In the genomic region with DNA sequence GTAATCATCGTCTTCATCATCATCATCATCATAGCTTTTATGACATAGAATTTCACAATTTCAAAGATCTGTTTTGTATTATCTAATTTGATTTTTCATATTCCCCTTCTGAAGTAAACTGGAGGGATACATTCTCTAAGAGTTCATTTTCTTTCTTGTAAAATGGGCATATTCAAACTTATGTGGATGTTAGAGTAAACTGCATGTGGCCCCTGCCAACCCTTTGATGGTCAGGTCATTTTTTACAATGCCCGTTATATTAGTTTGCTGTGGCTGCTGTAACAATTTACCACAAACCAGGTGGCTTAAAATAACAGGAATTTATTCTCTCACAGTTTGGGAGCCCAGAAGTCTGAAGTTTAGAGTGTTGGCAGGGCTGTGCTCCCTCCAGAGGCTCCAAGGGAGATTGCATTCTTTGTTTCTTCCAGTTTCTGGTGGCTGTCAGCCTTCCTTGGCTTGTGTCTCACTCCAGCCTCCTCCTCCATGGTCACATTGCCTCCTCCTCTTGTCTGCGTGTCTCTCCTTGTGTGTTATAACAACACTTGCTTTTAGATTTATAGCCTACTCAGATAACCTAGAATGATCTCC, we compare ENCODE assay signal across 8 cellular contexts.
DNase-seq lines count a peak whose midpoint lies in the region; ATAC-seq and TF ChIP-seq lines count a peak whose summit lies in the region.

No MANE protein-coding gene starts in this region.

- H3K36me3 Mint-ChIP-seq in WTC11: no peaks in the 10 kb centered on the region

- H3K4me3 ChIP-seq in left ventricle myocardium inferior (no peak overlapping the region), right atrium auricular region (no peak overlapping the region), right lobe of liver (no peak overlapping the region)

- H3K9me3 Mint-ChIP-seq in WTC11: peaks cover 12% of the 10 kb centered on the region

- peaks cover 14% of the 10 kb centered on the region for H3K4me1 Mint-ChIP-seq in WTC11

- H3K27me3 ChIP-seq in left ventricle myocardium inferior (ENCODE audit: low read depth) (no peaks in the 10 kb centered on the region), right atrium auricular region (no peaks in the 10 kb centered on the region), right lobe of liver (no peaks in the 10 kb centered on the region)

- H3K9me3 ChIP-seq in left ventricle myocardium inferior (replicated peaks) (peaks cover 5% of the 10 kb centered on the region), right atrium auricular region (no peaks in the 10 kb centered on the region), right lobe of liver (no peaks in the 10 kb centered on the region)

- H3K4me3 Mint-ChIP-seq in WTC11: no peak overlapping the region

- intact Hi-C loops in left ventricle myocardium inferior (cut with micrococcal nuclease) (no loop called here), right lobe of liver (cut with DNase I) (no loop called here)

- ATAC-seq in WTC11 (peak; percentile 92), right lobe of liver (peak; percentile 82 to 90 (median 86)), HG03354 (IDR thresholded peaks at IDR 0.05; ENCODE audit: poor library complexity, severe bottlenecking, unreplicated experiment) (no peak), HG02588 (IDR thresholded peaks at IDR 0.05; ENCODE audit: unreplicated experiment) (no peak)

- H3K4me1 ChIP-seq in left ventricle myocardium inferior: no peaks in the 10 kb centered on the region
- no peaks in the 10 kb centered on the region for H3K4me1 ChIP-seq in right atrium auricular region
- no peaks in the 10 kb centered on the region for H3K4me1 ChIP-seq in right lobe of liver

- TF ChIP-seq CTCF in left ventricle myocardium inferior (IDR thresholded peaks at IDR 0.05; ENCODE audit: borderline replicate concordance) (peak; percentile 36), right atrium auricular region (IDR thresholded peaks at IDR 0.05) (peak in 1 of 2 donors; percentile 53), WTC11 (IDR thresholded peaks at IDR 0.05) (peak; percentile 37), right lobe of liver (IDR thresholded peaks at IDR 0.05) (peak; percentile 46 to 53 (median 52))

- CTCF ChIA-PET in WTC11 (lab: Charles Lee): no interaction called here

- H3K36me3 ChIP-seq in left ventricle myocardium inferior (no peaks in the 10 kb centered on the region), right atrium auricular region (no peaks in the 10 kb centered on the region), right lobe of liver (no peaks in the 10 kb centered on the region)

- no peak for DNase-seq in left ventricle myocardium inferior
- DNase-seq in right atrium auricular region (ENCODE audit: low spot score): no peak
- DNase-seq in HPDE6-E6E7 (ENCODE audit: extremely low spot score): peak; percentile 17
- DNase-seq in WTC11 (ENCODE audit: low spot score): peak; percentile 29
- no peak for DNase-seq in right lobe of liver
- DNase-seq in NCI-H510A (lab: John Stamatoyannopoulos, UW): no peak

- H3K27me3 Mint-ChIP-seq in WTC11 (ENCODE audit: low read depth): no peaks in the 10 kb centered on the region

- TF ChIP-seq POLR2A in right lobe of liver (IDR thresholded peaks at IDR 0.05): no peak

- no peak overlapping the region for H3K27ac Mint-ChIP-seq in WTC11

- no peak overlapping the region for H3K27ac ChIP-seq in left ventricle myocardium inferior (replicated peaks)
- no peak overlapping the region for H3K27ac ChIP-seq in right atrium auricular region
- H3K27ac ChIP-seq in right lobe of liver: no peak overlapping the region

- 62% methylated on average over 3 of the region's 3 CpGs for WGBS in right lobe of liver (ENCODE audit: insufficient coverage, low coverage, low lambda C conversion rate, missing lambda C conversion rate)

- POLR2A ChIA-PET in WTC11 (lab: Charles Lee): no interaction called here

TF ChIP-seq in WTC11, 78 proteins besides CTCF, POLR2A, EP300 and RAD21 (continues in another document):
- TF ChIP-seq, protein P1, sequence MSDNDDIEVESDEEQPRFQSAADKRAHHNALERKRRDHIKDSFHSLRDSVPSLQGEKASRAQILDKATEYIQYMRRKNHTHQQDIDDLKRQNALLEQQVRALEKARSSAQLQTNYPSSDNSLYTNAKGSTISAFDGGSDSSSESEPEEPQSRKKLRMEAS (CRISPR knock-in tag; IDR thresholded peaks at IDR 0.05): no peak
- TF ChIP-seq TEAD1 (CRISPR knock-in tag; IDR thresholded peaks at IDR 0.05) (no peak), RELA (CRISPR knock-in tag; IDR thresholded peaks at IDR 0.05; ENCODE audit: borderline replicate concordance) (no peak), NR3C1 (CRISPR knock-in tag; conservative IDR thresholded peaks at IDR 0.05; ENCODE audit: low read depth) (no peak), JUN (CRISPR knock-in tag; IDR thresholded peaks at IDR 0.05) (no peak)
- TF ChIP-seq, protein P2, sequence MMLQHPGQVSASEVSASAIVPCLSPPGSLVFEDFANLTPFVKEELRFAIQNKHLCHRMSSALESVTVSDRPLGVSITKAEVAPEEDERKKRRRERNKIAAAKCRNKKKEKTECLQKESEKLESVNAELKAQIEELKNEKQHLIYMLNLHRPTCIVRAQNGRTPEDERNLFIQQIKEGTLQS (CRISPR knock-in tag; conservative IDR thresholded peaks at IDR 0.05): no peak
- TF ChIP-seq, protein P3, sequence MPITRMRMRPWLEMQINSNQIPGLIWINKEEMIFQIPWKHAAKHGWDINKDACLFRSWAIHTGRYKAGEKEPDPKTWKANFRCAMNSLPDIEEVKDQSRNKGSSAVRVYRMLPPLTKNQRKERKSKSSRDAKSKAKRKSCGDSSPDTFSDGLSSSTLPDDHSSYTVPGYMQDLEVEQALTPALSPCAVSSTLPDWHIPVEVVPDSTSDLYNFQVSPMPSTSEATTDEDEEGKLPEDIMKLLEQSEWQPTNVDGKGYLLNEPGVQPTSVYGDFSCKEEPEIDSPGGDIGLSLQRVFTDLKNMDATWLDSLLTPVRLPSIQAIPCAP (CRISPR knock-in tag; IDR thresholded peaks at IDR 0.05): no peak
- TF ChIP-seq, protein P4, sequence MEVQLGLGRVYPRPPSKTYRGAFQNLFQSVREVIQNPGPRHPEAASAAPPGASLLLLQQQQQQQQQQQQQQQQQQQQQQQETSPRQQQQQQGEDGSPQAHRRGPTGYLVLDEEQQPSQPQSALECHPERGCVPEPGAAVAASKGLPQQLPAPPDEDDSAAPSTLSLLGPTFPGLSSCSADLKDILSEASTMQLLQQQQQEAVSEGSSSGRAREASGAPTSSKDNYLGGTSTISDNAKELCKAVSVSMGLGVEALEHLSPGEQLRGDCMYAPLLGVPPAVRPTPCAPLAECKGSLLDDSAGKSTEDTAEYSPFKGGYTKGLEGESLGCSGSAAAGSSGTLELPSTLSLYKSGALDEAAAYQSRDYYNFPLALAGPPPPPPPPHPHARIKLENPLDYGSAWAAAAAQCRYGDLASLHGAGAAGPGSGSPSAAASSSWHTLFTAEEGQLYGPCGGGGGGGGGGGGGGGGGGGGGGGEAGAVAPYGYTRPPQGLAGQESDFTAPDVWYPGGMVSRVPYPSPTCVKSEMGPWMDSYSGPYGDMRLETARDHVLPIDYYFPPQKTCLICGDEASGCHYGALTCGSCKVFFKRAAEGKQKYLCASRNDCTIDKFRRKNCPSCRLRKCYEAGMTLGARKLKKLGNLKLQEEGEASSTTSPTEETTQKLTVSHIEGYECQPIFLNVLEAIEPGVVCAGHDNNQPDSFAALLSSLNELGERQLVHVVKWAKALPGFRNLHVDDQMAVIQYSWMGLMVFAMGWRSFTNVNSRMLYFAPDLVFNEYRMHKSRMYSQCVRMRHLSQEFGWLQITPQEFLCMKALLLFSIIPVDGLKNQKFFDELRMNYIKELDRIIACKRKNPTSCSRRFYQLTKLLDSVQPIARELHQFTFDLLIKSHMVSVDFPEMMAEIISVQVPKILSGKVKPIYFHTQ (CRISPR knock-in tag; IDR thresholded peaks at IDR 0.05): no peak
- TF ChIP-seq, protein P5, sequence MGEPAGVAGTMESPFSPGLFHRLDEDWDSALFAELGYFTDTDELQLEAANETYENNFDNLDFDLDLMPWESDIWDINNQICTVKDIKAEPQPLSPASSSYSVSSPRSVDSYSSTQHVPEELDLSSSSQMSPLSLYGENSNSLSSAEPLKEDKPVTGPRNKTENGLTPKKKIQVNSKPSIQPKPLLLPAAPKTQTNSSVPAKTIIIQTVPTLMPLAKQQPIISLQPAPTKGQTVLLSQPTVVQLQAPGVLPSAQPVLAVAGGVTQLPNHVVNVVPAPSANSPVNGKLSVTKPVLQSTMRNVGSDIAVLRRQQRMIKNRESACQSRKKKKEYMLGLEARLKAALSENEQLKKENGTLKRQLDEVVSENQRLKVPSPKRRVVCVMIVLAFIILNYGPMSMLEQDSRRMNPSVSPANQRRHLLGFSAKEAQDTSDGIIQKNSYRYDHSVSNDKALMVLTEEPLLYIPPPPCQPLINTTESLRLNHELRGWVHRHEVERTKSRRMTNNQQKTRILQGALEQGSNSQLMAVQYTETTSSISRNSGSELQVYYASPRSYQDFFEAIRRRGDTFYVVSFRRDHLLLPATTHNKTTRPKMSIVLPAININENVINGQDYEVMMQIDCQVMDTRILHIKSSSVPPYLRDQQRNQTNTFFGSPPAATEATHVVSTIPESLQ (CRISPR knock-in tag; IDR thresholded peaks at IDR 0.05): no peak
- TF ChIP-seq, protein P6, sequence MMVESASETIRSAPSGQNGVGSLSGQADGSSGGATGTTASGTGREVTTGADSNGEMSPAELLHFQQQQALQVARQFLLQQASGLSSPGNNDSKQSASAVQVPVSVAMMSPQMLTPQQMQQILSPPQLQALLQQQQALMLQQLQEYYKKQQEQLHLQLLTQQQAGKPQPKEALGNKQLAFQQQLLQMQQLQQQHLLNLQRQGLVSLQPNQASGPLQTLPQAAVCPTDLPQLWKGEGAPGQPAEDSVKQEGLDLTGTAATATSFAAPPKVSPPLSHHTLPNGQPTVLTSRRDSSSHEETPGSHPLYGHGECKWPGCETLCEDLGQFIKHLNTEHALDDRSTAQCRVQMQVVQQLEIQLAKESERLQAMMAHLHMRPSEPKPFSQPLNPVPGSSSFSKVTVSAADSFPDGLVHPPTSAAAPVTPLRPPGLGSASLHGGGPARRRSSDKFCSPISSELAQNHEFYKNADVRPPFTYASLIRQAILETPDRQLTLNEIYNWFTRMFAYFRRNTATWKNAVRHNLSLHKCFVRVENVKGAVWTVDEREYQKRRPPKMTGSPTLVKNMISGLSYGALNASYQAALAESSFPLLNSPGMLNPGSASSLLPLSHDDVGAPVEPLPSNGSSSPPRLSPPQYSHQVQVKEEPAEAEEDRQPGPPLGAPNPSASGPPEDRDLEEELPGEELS (CRISPR knock-in tag; IDR thresholded peaks at IDR 0.05): no peak

Comparison
In these comparisons a context has a peak if more than half of its experiments do, and no peak if none do; other contexts are left out.
1. DNase-seq: peak in HPDE6-E6E7 (single experiment) and WTC11 (single experiment); none in left ventricle myocardium inferior (single experiment), right atrium auricular region (single experiment), right lobe of liver (0 of 3) and NCI-H510A (single experiment).
2. ATAC-seq: peak in WTC11 (single experiment) and right lobe of liver (4 of 4); none in HG03354 (single experiment) and HG02588 (single experiment).